Comparison of ENCODE assay signal across 9 cellular contexts in genomic region chr2:10659898-10660568, GRCh38. TPM values are rescaled to one million over a fixed set of nuclear protein-coding genes. Genes with fewer than 3 reads are reported as not detected.
DNase-seq lines count a peak whose midpoint lies in the region; ATAC-seq and TF ChIP-seq lines count a peak whose summit lies in the region.
"Had no signal": no experiment of that assay in that cellular context is flagged by ENCODE, and none has a peak within 500 bp of the region (broad histone marks: within the 10 kb centered on the region; RNA-seq: fewer than 3 reads in every experiment).

No MANE protein-coding gene starts in this region.

- DNase-seq in SIG-M5 treated with dmso at 0.1 percent for 504 hours (lab: John Stamatoyannopoulos, UW; ENCODE audit: unreplicated experiment) (peak; percentile 9), SIG-M5 (lab: John Stamatoyannopoulos, UW) (no peak), NCI-H748 (lab: John Stamatoyannopoulos, UW; ENCODE audit: unreplicated experiment) (peak; percentile 42), foreskin keratinocyte (peak in 1 of 2 donors; percentile 51), trophoblast cell (peak; percentile 82 to 88)
- peak; percentile 37 to 58 for DNase-seq in activated T-cell treated with anti-CD3 and anti-CD28 coated beads, Interleukin-2, amount 50 U/mL, for 72 hours

- no peaks in the 10 kb centered on the region for H3K79me1 ChIP-seq in trophoblast cell (ENCODE audit: low read length)

- peaks cover 3 to 13% of the 10 kb centered on the region in 2 donors for H3K36me3 Mint-ChIP-seq in activated T-cell treated with anti-CD3 and anti-CD28 coated beads, Interleukin-2, amount 50 U/mL, for 72 hours (ENCODE audit: insufficient read depth in 2 of 2)

- no peak overlapping the region for H2BK120ac ChIP-seq in trophoblast cell (ENCODE audit: insufficient read depth, low read length, poor library complexity)

- H4K12ac ChIP-seq in trophoblast cell (ENCODE audit: low read depth, low read length): no peak overlapping the region

- H3K79me2 ChIP-seq in trophoblast cell (ENCODE audit: control insufficient read depth, insufficient read depth, low read length, poor library complexity): no peaks in the 10 kb centered on the region

- H3K4me1 ChIP-seq in foreskin keratinocyte: peaks cover 9% of the 10 kb centered on the region
- no peaks in the 10 kb centered on the region for H3K4me1 ChIP-seq in trophoblast cell (ENCODE audit: control insufficient read depth in 1 of 2, insufficient read depth in 2 of 2, low read length in 2 of 2)

- no peak overlapping the region for H3K4me3 ChIP-seq in trophoblast cell (ENCODE audit: low read depth, low read length)

- H3K4me2 ChIP-seq in trophoblast cell (ENCODE audit: low read length): no peak overlapping the region

- H2AK5ac ChIP-seq in trophoblast cell (ENCODE audit: low read length): no peak overlapping the region

- no peak overlapping the region for H2BK5ac ChIP-seq in trophoblast cell (ENCODE audit: low read depth, low read length, poor library complexity)

- H3K4me1 Mint-ChIP-seq in activated T-cell treated with anti-CD3 and anti-CD28 coated beads, Interleukin-2, amount 50 U/mL, for 72 hours (ENCODE audit: low read depth): peaks cover 10% of the 10 kb centered on the region

- no peak overlapping the region for H2AFZ ChIP-seq in trophoblast cell (ENCODE audit: insufficient read depth, low read length, poor library complexity)

- no peak overlapping the region for H4K8ac ChIP-seq in trophoblast cell (ENCODE audit: low read depth, low read length)

- no peak overlapping the region for H3K18ac ChIP-seq in trophoblast cell (ENCODE audit: low read length)

- H3K27ac Mint-ChIP-seq in activated T-cell treated with anti-CD3 and anti-CD28 coated beads, Interleukin-2, amount 50 U/mL, for 72 hours: no peak overlapping the region
- H3K27ac Mint-ChIP-seq: dendritic cell treated with granulocyte-macrophage colony-stimulating factor and Interleukin-4, amounts not matched to agents 40 ng/mL and 50 ng/mL, for 4 days had no signal

- no peaks in the 10 kb centered on the region for H3K9me3 Mint-ChIP-seq in activated T-cell treated with anti-CD3 and anti-CD28 coated beads, Interleukin-2, amount 50 U/mL, for 72 hours
- H3K9me3 Mint-ChIP-seq: dendritic cell treated with granulocyte-macrophage colony-stimulating factor and Interleukin-4, amounts not matched to agents 40 ng/mL and 50 ng/mL, for 4 days had no signal

- no peak overlapping the region for H3K4me3 Mint-ChIP-seq in activated T-cell treated with anti-CD3 and anti-CD28 coated beads, Interleukin-2, amount 50 U/mL, for 72 hours
- H3K4me3 Mint-ChIP-seq: dendritic cell treated with granulocyte-macrophage colony-stimulating factor and Interleukin-4, amounts not matched to agents 40 ng/mL and 50 ng/mL, for 4 days had no signal

- peak; percentile 65 for ATAC-seq in activated T-cell treated with anti-CD3 and anti-CD28 coated beads, Interleukin-2, amount 50 U/mL, for 72 hours (replicated peaks in 1 of 2)
- peak; percentile 70 for ATAC-seq in foreskin keratinocyte
- ATAC-seq in HG03045 (IDR thresholded peaks at IDR 0.05; ENCODE audit: unreplicated experiment): no peak
- no peak for ATAC-seq in GM18873 (IDR thresholded peaks at IDR 0.05; ENCODE audit: low FRiP score, unreplicated experiment)

- H3K27me3 ChIP-seq in foreskin keratinocyte (no peaks in the 10 kb centered on the region), trophoblast cell (ENCODE audit: insufficient read depth, low read length) (no peaks in the 10 kb centered on the region)

- H3K9me3 ChIP-seq in trophoblast cell (ENCODE audit: insufficient read depth, low read depth, low read length): no peaks in the 10 kb centered on the region

- peak; percentile 83 for TF ChIP-seq CTCF in foreskin keratinocyte (conservative IDR thresholded peaks at IDR 0.05)

- H3K27me3 Mint-ChIP-seq in activated T-cell treated with anti-CD3 and anti-CD28 coated beads, Interleukin-2, amount 50 U/mL, for 72 hours (ENCODE audit: low read depth): no peaks in the 10 kb centered on the region
- H3K27me3 Mint-ChIP-seq: dendritic cell treated with granulocyte-macrophage colony-stimulating factor and Interleukin-4, amounts not matched to agents 40 ng/mL and 50 ng/mL, for 4 days had no signal

- H3K23ac ChIP-seq in trophoblast cell (ENCODE audit: low read length): no peak overlapping the region

- H3K4ac ChIP-seq in trophoblast cell (ENCODE audit: low read depth, low read length): no peak overlapping the region

- no peak overlapping the region for H3K9ac ChIP-seq in trophoblast cell (ENCODE audit: low read length)

- no peak overlapping the region for H2BK12ac ChIP-seq in trophoblast cell (ENCODE audit: low read length)

- H3K36me3 ChIP-seq in trophoblast cell (ENCODE audit: control insufficient read depth in 1 of 2, insufficient read depth in 2 of 2, low read length in 2 of 2): peaks cover 11 to 18% of the 10 kb centered on the region in 2 experiments

- no peak overlapping the region for H4K91ac ChIP-seq in trophoblast cell (ENCODE audit: low read depth, low read length)

- WGBS in trophoblast cell (ENCODE audit: extremely low coverage, insufficient coverage, insufficient read length): no CpG with 5 or more reads among the region's 10 CpGs

- H3K27ac ChIP-seq in foreskin keratinocyte (no peak overlapping the region), trophoblast cell (ENCODE audit: low read depth, low read length) (no peak overlapping the region)

- H3K14ac ChIP-seq in trophoblast cell (ENCODE audit: low read length): no peak overlapping the region

RNA-seq across cellular contexts. Expression of gene NOL10, which starts 29.7 kb away (rescaled TPM):
- total RNA-seq in activated T-cell treated with anti-CD3 and anti-CD28 coated beads, Interleukin-2, amount 50 U/mL, for 72 hours: 10 to 100 TPM; 24.6 to 33.1 TPM
- 32.8 and 37.3 TPM in 2 replicates for total RNA-seq in foreskin keratinocyte
- 16.9 and 22.7 TPM in 2 replicates for polyA plus RNA-seq in foreskin keratinocyte
- 20.1 and 20.2 TPM in 2 replicates for polyA plus RNA-seq in trophoblast cell (2013)

Comparison
In these comparisons a context has a peak if more than half of its experiments do, and no peak if none do; other contexts are left out.
1. ATAC-seq: peak in activated T-cell treated with anti-CD3 and anti-CD28 coated beads, Interleukin-2, amount 50 U/mL, for 72 hours (2 of 2) and foreskin keratinocyte (single experiment); none in HG03045 (single experiment) and GM18873 (single experiment).